1 cellular context compared by ENCODE assay signal in the genomic region with DNA sequence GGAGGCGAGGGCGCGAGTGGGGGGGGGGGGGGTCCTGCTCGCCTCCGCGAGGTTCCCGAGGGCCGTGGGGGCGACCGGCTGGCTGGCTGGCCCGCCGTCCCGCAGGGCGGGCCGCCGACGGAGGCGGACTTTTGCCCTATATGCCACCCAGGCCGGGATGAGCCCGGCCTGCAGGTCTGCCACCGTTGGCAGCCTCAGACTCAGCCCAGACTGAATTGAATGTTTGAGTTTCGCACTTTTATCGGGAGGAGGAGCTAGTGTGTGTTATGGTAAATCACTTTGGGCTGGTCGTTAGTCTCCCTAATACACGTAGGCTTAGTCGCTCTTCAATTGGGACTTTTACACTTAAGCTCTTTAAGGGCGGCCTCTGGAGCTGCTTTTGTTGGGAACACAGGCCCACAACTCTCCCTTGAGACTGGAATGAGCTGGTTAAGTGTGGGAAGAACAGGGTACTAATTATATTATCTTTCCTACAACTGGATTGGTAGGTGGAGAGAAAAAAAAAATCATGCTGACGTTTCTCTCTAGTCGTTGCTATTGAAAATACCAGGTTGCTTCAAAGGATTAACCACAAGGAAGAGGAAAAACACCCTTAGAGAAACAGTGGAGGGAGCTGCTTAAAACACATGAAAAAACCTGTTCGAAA.
A peak's percentile ranks its signal among the peaks of the same experiment; 100 is the strongest.
TF ChIP-seq lines count a peak whose summit lies in the region.

No MANE protein-coding gene starts in this region.

TF ChIP-seq in H1, 55 proteins besides CTCF, POLR2A, EP300 and RAD21 (continued from another document):
- TF ChIP-seq TAF1 (IDR thresholded peaks at IDR 0.05; ENCODE audit: low read depth, low read length) = peak; percentile 92
- TF ChIP-seq, protein P1, sequence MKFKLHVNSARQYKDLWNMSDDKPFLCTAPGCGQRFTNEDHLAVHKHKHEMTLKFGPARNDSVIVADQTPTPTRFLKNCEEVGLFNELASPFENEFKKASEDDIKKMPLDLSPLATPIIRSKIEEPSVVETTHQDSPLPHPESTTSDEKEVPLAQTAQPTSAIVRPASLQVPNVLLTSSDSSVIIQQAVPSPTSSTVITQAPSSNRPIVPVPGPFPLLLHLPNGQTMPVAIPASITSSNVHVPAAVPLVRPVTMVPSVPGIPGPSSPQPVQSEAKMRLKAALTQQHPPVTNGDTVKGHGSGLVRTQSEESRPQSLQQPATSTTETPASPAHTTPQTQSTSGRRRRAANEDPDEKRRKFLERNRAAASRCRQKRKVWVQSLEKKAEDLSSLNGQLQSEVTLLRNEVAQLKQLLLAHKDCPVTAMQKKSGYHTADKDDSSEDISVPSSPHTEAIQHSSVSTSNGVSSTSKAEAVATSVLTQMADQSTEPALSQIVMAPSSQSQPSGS (IDR thresholded peaks at IDR 0.05; ENCODE audit: low read length) = 0 out of 2 replicates have a peak, but pooled peaks have one; percentile 79
- TF ChIP-seq FOSL1 (IDR thresholded peaks at IDR 0.05; ENCODE audit: insufficient read depth, low read depth, low read length) = no peak
- no peak for TF ChIP-seq SIRT6 (IDR thresholded peaks at IDR 0.05; ENCODE audit: low read length)
- TF ChIP-seq, protein P2, sequence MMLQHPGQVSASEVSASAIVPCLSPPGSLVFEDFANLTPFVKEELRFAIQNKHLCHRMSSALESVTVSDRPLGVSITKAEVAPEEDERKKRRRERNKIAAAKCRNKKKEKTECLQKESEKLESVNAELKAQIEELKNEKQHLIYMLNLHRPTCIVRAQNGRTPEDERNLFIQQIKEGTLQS (IDR thresholded peaks at IDR 0.05; ENCODE audit: insufficient read depth, low read depth, low read length) = no peak
- TF ChIP-seq KDM4A (IDR thresholded peaks at IDR 0.05; ENCODE audit: low read depth, low read length, severe bottlenecking) = peak; percentile 17
- TF ChIP-seq SIN3A (conservative IDR thresholded peaks at IDR 0.05 in 1 of 2, IDR thresholded peaks at IDR 0.05 in 1 of 2; ENCODE audit: low read depth in 1 of 2, low read length in 2 of 2) = no peak
- TF ChIP-seq PHF8 (conservative IDR thresholded peaks at IDR 0.05; ENCODE audit: low read depth, low read length) = peak; percentile 65; the same call in 1 of the 2 replicates
- no peak for TF ChIP-seq JUND (IDR thresholded peaks at IDR 0.05; ENCODE audit: low read length)
- no peak; the same call in 1 of the 2 replicates for TF ChIP-seq KDM1A (IDR thresholded peaks at IDR 0.05; ENCODE audit: borderline replicate concordance, low read length)
- TF ChIP-seq TCF12 (IDR thresholded peaks at IDR 0.05; ENCODE audit: low read depth, low read length) = no peak
- TF ChIP-seq RBBP5 (IDR thresholded peaks at IDR 0.05; ENCODE audit: borderline replicate concordance, low read depth, low read length) = no peak
- peak; percentile 83 for TF ChIP-seq TBP (IDR thresholded peaks at IDR 0.05; ENCODE audit: low read depth, low read length)
- TF ChIP-seq CHD2 (IDR thresholded peaks at IDR 0.05; ENCODE audit: low read length) = no peak
- no peak for TF ChIP-seq JUN (IDR thresholded peaks at IDR 0.05; ENCODE audit: low read depth, low read length)
- no peak for TF ChIP-seq BACH1 (IDR thresholded peaks at IDR 0.05; ENCODE audit: low read length)
- TF ChIP-seq, protein P3, sequence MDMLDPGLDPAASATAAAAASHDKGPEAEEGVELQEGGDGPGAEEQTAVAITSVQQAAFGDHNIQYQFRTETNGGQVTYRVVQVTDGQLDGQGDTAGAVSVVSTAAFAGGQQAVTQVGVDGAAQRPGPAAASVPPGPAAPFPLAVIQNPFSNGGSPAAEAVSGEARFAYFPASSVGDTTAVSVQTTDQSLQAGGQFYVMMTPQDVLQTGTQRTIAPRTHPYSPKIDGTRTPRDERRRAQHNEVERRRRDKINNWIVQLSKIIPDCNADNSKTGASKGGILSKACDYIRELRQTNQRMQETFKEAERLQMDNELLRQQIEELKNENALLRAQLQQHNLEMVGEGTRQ (IDR thresholded peaks at IDR 0.05; ENCODE audit: low read length) = no peak
- no peak for TF ChIP-seq SRF (IDR thresholded peaks at IDR 0.05; ENCODE audit: low read depth, low read length)
TF ChIP-seq in H1: peak in this region for 8.
